Comparison of ENCODE assay signal across 17 cellular contexts in the genomic region with DNA sequence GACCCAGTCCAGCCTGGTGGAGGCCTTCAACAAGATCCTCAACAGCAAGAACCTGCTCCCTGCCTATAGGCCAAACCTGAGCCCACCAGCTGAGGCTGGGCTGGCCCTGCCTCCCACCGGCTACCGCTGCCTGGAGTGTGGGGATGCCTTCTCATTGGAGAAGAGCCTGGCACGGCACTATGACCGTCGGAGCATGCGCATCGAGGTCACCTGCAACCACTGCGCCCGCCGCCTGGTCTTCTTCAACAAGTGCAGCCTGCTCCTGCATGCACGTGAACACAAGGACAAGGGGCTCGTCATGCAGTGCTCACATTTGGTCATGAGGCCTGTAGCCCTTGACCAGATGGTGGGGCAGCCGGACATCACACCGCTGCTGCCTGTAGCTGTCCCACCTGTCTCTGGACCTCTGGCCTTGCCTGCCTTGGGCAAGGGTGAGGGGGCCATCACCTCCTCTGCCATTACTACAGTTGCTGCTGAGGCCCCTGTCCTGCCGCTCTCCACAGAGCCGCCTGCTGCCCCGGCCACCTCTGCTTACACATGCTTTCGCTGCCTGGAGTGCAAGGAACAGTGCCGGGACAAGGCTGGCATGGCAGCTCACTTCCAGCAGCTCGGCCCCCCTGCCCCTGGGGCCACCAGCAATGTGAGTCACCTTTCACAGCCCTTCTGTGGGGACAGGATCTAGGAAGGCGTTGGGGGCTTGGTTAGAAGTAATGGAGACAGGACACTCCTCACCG. TPM values are rescaled to one million over a fixed set of nuclear protein-coding genes. Genes with fewer than 3 reads are reported as not detected.
DNase-seq lines count a peak whose midpoint lies in the region; ATAC-seq, FAIRE-seq and TF ChIP-seq lines count a peak whose summit lies in the region.
"Had no signal": no experiment of that assay in that cellular context is flagged by ENCODE, and none has a peak within 500 bp of the region (broad histone marks: within the 10 kb centered on the region; RNA-seq: fewer than 3 reads in every experiment).

No MANE protein-coding gene starts in this region.

- H3K27ac ChIP-seq in breast epithelium (no peak overlapping the region), WERI-Rb-1 (peak overlapping the region; percentile 9; the same call in 1 of the 2 replicates), kidney (ENCODE audit: low read depth in 2 of 2, low read length in 2 of 2) (no peak overlapping the region)

- intact Hi-C loops in MCF 10A (cut with micrococcal nuclease) (no loop called here), breast epithelium (cut with DNase I; ENCODE audit: low total_unique reads) (no loop called here), kidney (cut with DNase I) (no loop called here)

- no peaks in the 10 kb centered on the region for H3K9me3 Mint-ChIP-seq in MCF 10A (ENCODE audit: unreplicated experiment)
- no peaks in the 10 kb centered on the region for H3K9me3 Mint-ChIP-seq in stimulated activated effector memory CD8-positive, alpha-beta T cell treated with anti-CD3 and anti-CD28 coated beads, Interleukin-12 subunit alpha, Interleukin-12 subunit beta, amount 100 ng/mL, for 72 hours
- H3K9me3 Mint-ChIP-seq: CD4-positive, alpha-beta T cell had no signal

- H3K4me1 Mint-ChIP-seq in MCF 10A (ENCODE audit: insufficient read depth, unreplicated experiment): peaks cover 19% of the 10 kb centered on the region
- H3K4me1 Mint-ChIP-seq in stimulated activated effector memory CD8-positive, alpha-beta T cell treated with anti-CD3 and anti-CD28 coated beads, Interleukin-12 subunit alpha, Interleukin-12 subunit beta, amount 100 ng/mL, for 72 hours: peaks cover 58% of the 10 kb centered on the region

- ATAC-seq in stimulated activated effector memory CD8-positive, alpha-beta T cell treated with anti-CD3 and anti-CD28 coated beads, Interleukin-12 subunit alpha, Interleukin-12 subunit beta, amount 100 ng/mL, for 72 hours: no peak
- ATAC-seq in omental fat pad (ENCODE audit: low FRiP score): no peak

- H3K9me3 ChIP-seq in breast epithelium: no peaks in the 10 kb centered on the region
- no peaks in the 10 kb centered on the region for H3K9me3 ChIP-seq in WERI-Rb-1 (ENCODE audit: severe bottlenecking)
- no peaks in the 10 kb centered on the region for H3K9me3 ChIP-seq in kidney (ENCODE audit: control insufficient read depth in 1 of 2, low read length in 2 of 2)

- H3K27me3 ChIP-seq in breast epithelium (no peaks in the 10 kb centered on the region), WERI-Rb-1 (ENCODE audit: insufficient read depth, low read depth, severe bottlenecking) (no peaks in the 10 kb centered on the region)

- H3K27ac Mint-ChIP-seq in MCF 10A (ENCODE audit: low read depth, unreplicated experiment): peak overlapping the region; percentile 33
- peak overlapping the region; percentile 91 for H3K27ac Mint-ChIP-seq in stimulated activated effector memory CD8-positive, alpha-beta T cell treated with anti-CD3 and anti-CD28 coated beads, Interleukin-12 subunit alpha, Interleukin-12 subunit beta, amount 100 ng/mL, for 72 hours
- H3K27ac Mint-ChIP-seq: B cell; CD4-positive, alpha-beta T cell had no signal

- H3K27me3 Mint-ChIP-seq in MCF 10A (ENCODE audit: insufficient read depth, unreplicated experiment): no peaks in the 10 kb centered on the region
- H3K27me3 Mint-ChIP-seq: B cell; CD4-positive, alpha-beta T cell had no signal

- CTCF ChIA-PET in MCF 10A (lab: Yijun Ruan, JAX): interaction anchor here (1.2 to 3.6 kb wide), 3 partner anchors 13 to 188 kb away, joined by 3 to 13 read pairs (median 4); no protein-coding TSS in a partner anchor

- DNase-seq in MCF 10A (ENCODE audit: unreplicated experiment): no peak
- DNase-seq in breast epithelium (ENCODE audit: low spot score in 2 of 2): no peak
- DNase-seq in WERI-Rb-1: no peak
- DNase-seq in kidney: peak; percentile 70
- DNase-seq in stimulated activated effector memory CD8-positive, alpha-beta T cell treated with anti-CD3 and anti-CD28 coated beads, Interleukin-12 subunit alpha, Interleukin-12 subunit beta, amount 100 ng/mL, for 72 hours (ENCODE audit: low spot score in 2 of 2): no peak
- no peak for DNase-seq in omental fat pad (ENCODE audit: low spot score)
- DNase-seq in NCI-H748 (lab: John Stamatoyannopoulos, UW; ENCODE audit: unreplicated experiment): no peak
- DNase-seq in glomerular visceral epithelial cell (ENCODE audit: extremely low spot score): no peak
- DNase-seq: 8988T; CD4-positive, alpha-beta T cell; H7; NCI-H1105; NCI-H1694; NCI-H2081 treated with DMSO at 0.1 percent for 48 hours; NCI-H774; OCI-M1 had no signal

- H3K36me3 ChIP-seq in breast epithelium (no peaks in the 10 kb centered on the region), WERI-Rb-1 (peaks cover 85% of the 10 kb centered on the region), kidney (ENCODE audit: control insufficient read depth in 1 of 2, insufficient read depth in 2 of 2, low read length in 2 of 2) (peaks cover 31 to 52% of the 10 kb centered on the region in 2 donors)

- H3K4me3 Mint-ChIP-seq in MCF 10A (ENCODE audit: unreplicated experiment): no peak overlapping the region
- no peak overlapping the region for H3K4me3 Mint-ChIP-seq in stimulated activated effector memory CD8-positive, alpha-beta T cell treated with anti-CD3 and anti-CD28 coated beads, Interleukin-12 subunit alpha, Interleukin-12 subunit beta, amount 100 ng/mL, for 72 hours
- H3K4me3 Mint-ChIP-seq: B cell; CD4-positive, alpha-beta T cell had no signal

- peaks cover 7 to 11% of the 10 kb centered on the region in 2 donors for H3K4me1 ChIP-seq in breast epithelium
- peaks cover 0 to 13% of the 10 kb centered on the region in 2 donors for H3K4me1 ChIP-seq in kidney (ENCODE audit: control insufficient read depth in 1 of 2, insufficient read depth in 1 of 2, low read depth in 1 of 2, low read length in 2 of 2)

- no TSS peak for BruUV-seq in MCF 10A (replicated peaks; lab: Mats Ljungman, UMichigan)

- H3K36me3 Mint-ChIP-seq in MCF 10A (ENCODE audit: insufficient read depth, unreplicated experiment): peaks cover 87% of the 10 kb centered on the region
- peaks cover 99% of the 10 kb centered on the region for H3K36me3 Mint-ChIP-seq in stimulated activated effector memory CD8-positive, alpha-beta T cell treated with anti-CD3 and anti-CD28 coated beads, Interleukin-12 subunit alpha, Interleukin-12 subunit beta, amount 100 ng/mL, for 72 hours

- no peak overlapping the region for H3K9ac ChIP-seq in kidney (ENCODE audit: low read length in 2 of 2)

- TF ChIP-seq CTCF in MCF 10A (IDR thresholded peaks at IDR 0.05; ENCODE audit: unreplicated experiment) (no peak), breast epithelium (IDR thresholded peaks at IDR 0.05) (no peak), WERI-Rb-1 (IDR thresholded peaks at IDR 0.05; ENCODE audit: low read depth, low read length) (no peak), kidney (IDR thresholded peaks at IDR 0.05; ENCODE audit: borderline replicate concordance, extremely low read depth, insufficient read depth) (no peak), omental fat pad (IDR thresholded peaks at IDR 0.05) (no peak)

- TF ChIP-seq POLR2A in breast epithelium (IDR thresholded peaks at IDR 0.05): no peak

- FAIRE-seq in kidney (lab: Jason Lieb, UNC): no peak

- H3K4me3 ChIP-seq in breast epithelium (no peak overlapping the region), WERI-Rb-1 (ENCODE audit: low read depth, low read length) (no peak overlapping the region), kidney (ENCODE audit: low read length in 2 of 2) (no peak overlapping the region)

- POLR2A ChIA-PET in MCF 10A (lab: Yijun Ruan, JAX): no interaction called here

RNA-seq across cellular contexts. Expression of gene ZNF687, which starts 5.8 kb away (rescaled TPM):
- total RNA-seq in MCF 10A (2022): 26.3 and 27.5 TPM in 2 replicates
- total RNA-seq in breast epithelium: 10 to 100 TPM; 20.6 to 31.6 (median 25.9) TPM
- total RNA-seq in kidney: 30.3 TPM
- 8.5 TPM for polyA plus RNA-seq in kidney (ENCODE audit: insufficient read depth, low read depth, low replicate concordance)
- 10 to 100 TPM; 10.1 to 15.3 (median 14.2) TPM for total RNA-seq in omental fat pad

RNA-seq across cellular contexts. Expression of gene PSMD4, which starts 33.4 kb away (rescaled TPM):
- total RNA-seq in MCF 10A (2022) (266 and 285 TPM in 2 replicates), breast epithelium (100 to 1,000 TPM; 108 to 188 (median 140) TPM), kidney (123 TPM), omental fat pad (100 to 1,000 TPM in 3 of 4 donors, 10 to 100 TPM in 1; 96.4 to 148 (median 131) TPM)
- 178 TPM for polyA plus RNA-seq in kidney (ENCODE audit: insufficient read depth, low read depth, low replicate concordance)

RNA-seq across cellular contexts. Expression of gene PI4KB, which starts 39.3 kb away (rescaled TPM):
- total RNA-seq in MCF 10A (2022): 75.3 and 90.1 TPM in 2 replicates
- 10 to 100 TPM; 59.2 to 91.8 (median 69.8) TPM for total RNA-seq in breast epithelium
- total RNA-seq in kidney: 60.9 TPM
- polyA plus RNA-seq in kidney (ENCODE audit: insufficient read depth, low read depth, low replicate concordance): 43.5 TPM
- 100 to 1,000 TPM in 1 of 4 donors, 10 to 100 TPM in 3; 80.4 to 109 (median 87.2) TPM for total RNA-seq in omental fat pad

RNA-seq across cellular contexts. Expression of gene RFX5, which starts 59.1 kb away (rescaled TPM):
- total RNA-seq in MCF 10A (2022) (19.2 and 26.5 TPM in 2 replicates), breast epithelium (10 to 100 TPM; 17.9 to 34.5 (median 25.9) TPM), kidney (46.6 TPM), omental fat pad (10 to 100 TPM; 20.1 to 50.6 (median 24.4) TPM)
- polyA plus RNA-seq in kidney (ENCODE audit: insufficient read depth, low read depth, low replicate concordance): 17.9 TPM
